Comparison of ENCODE assay signal across 13 cellular contexts in the genomic region with DNA sequence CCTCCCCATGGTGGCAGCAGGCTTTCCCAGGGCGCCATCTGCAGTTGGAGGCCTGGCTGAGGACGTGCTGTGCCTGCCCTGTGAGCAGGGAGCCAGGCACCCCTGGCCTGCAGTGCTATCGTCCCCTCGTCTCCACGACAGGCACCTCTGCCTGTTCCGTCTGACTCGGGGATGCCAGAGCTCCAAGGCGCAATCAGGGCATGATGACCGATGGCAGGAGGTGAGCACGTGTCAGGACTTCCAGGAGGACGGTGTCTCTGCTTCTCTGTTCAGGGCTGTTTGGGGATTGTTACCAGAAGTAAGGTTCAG.
DNase-seq lines count a peak whose midpoint lies in the region; ATAC-seq and TF ChIP-seq lines count a peak whose summit lies in the region.
"Had no signal": no experiment of that assay in that cellular context is flagged by ENCODE, and none has a peak within 500 bp of the region (broad histone marks: within the 10 kb centered on the region; RNA-seq: fewer than 3 reads in every experiment).

No MANE protein-coding gene starts in this region.

- H3K9me3 ChIP-seq in SK-N-SH = 0 out of 2 replicates have a peak, but pooled peaks cover 4% of the 10 kb centered on the region

- H2AFZ ChIP-seq in SK-N-SH (ENCODE audit: low read depth) = no peak overlapping the region

- no peaks in the 10 kb centered on the region for H3F3A ChIP-seq in SK-N-SH (replicated peaks; ENCODE audit: insufficient read depth)

- POLR2A ChIA-PET in SK-N-SH (lab: Yijun Ruan, JAX) = no interaction called here

- H4K20me1 ChIP-seq in SK-N-SH (ENCODE audit: insufficient read depth) = no peaks in the 10 kb centered on the region

- peak overlapping the region; percentile 61 to 95; a peak in 3 of 4 replicates for H3K27ac ChIP-seq in SK-N-SH (ENCODE audit: low read depth in 2 of 2, low read length in 1 of 2)
- H3K27ac ChIP-seq: heart left ventricle, HL-60 had no signal

- 78% methylated on average over 6 of the region's 11 CpGs for WGBS in SK-N-SH (ENCODE audit: low lambda C conversion rate)

- no peaks in the 10 kb centered on the region for H3K27me3 ChIP-seq in SK-N-SH (ENCODE audit: insufficient read depth)
- H3K27me3 ChIP-seq: heart left ventricle had no signal

- TF ChIP-seq POLR2A in GM18505 (IDR thresholded peaks at IDR 0.05; ENCODE audit: borderline replicate concordance, extremely low read depth, insufficient read depth, insufficient read length) = no peak

- no peak for TF ChIP-seq EP300 in SK-N-SH (IDR thresholded peaks at IDR 0.05; ENCODE audit: borderline replicate concordance in 1 of 2, low read depth in 1 of 2, low read length in 1 of 2)

- H3K9me2 ChIP-seq in SK-N-SH = no peaks in the 10 kb centered on the region

- DNase-seq in AG09309 (ENCODE audit: low read depth) = no peak
- DNase-seq in GM10266 (ENCODE audit: extremely low spot score) = no peak
- DNase-seq in SK-N-SH = peak; percentile 71
- DNase-seq: activated effector memory CD4-positive, alpha-beta T cell treated with Interleukin-2 at 50 U/mL for 16 hours; DMS153; NCI-H2029 had no signal

- no peaks in the 10 kb centered on the region for H3K36me3 ChIP-seq in SK-N-SH (replicated peaks in 1 of 2; ENCODE audit: control insufficient read depth in 1 of 2, insufficient read depth in 2 of 2, low read length in 1 of 2)
- H3K36me3 ChIP-seq: heart left ventricle had no signal

- no peak overlapping the region for H3K4me2 ChIP-seq in SK-N-SH

- CTCF ChIA-PET in SK-N-SH (lab: Yijun Ruan, JAX) = interaction anchor here (0.8 to 2.8 kb wide), 11 partner anchors 12 to 213 kb away, joined by 3 to 10 read pairs (median 4); no protein-coding TSS in a partner anchor

- H3K9ac ChIP-seq in SK-N-SH = no peak overlapping the region

- peaks cover 22 to 53% of the 10 kb centered on the region in 2 experiments for H3K4me1 ChIP-seq in SK-N-SH (ENCODE audit: control insufficient read depth in 1 of 2, insufficient read depth in 2 of 2, low read depth in 1 of 2, low read length in 1 of 2)
- H3K4me1 ChIP-seq: heart left ventricle had no signal

- H3K4me3 ChIP-seq in AG09309 (ENCODE audit: control insufficient read depth, low read depth, low read length) = no peak overlapping the region
- H3K4me3 ChIP-seq in SK-N-SH (ENCODE audit: low read depth in 2 of 2, low read length in 1 of 2) = no peak overlapping the region
- H3K4me3 ChIP-seq: heart left ventricle had no signal

- H3K79me2 ChIP-seq in SK-N-SH (ENCODE audit: insufficient read depth) = no peaks in the 10 kb centered on the region; the same call in 1 of the 2 replicates

- TF ChIP-seq CTCF in AG09309 (IDR thresholded peaks at IDR 0.05; ENCODE audit: control insufficient read depth, insufficient read depth, low read depth, low read length, missing control alignments) (peak; percentile 10), GM10266 (IDR thresholded peaks at IDR 0.05; ENCODE audit: control insufficient read depth, insufficient read depth, low read depth, missing control alignments) (peak; percentile 17), SK-N-SH (IDR thresholded peaks at IDR 0.05) (peak; percentile 38; the same call in 1 of the 2 replicates)

- TF ChIP-seq RAD21 in SK-N-SH (IDR thresholded peaks at IDR 0.05; ENCODE audit: low read length) = peak; percentile 71

- ATAC-seq in esophagus mucosa (peak; percentile 26), HG03159 (IDR thresholded peaks at IDR 0.05; ENCODE audit: unreplicated experiment) (no peak), GM18505 (IDR thresholded peaks at IDR 0.05; ENCODE audit: unreplicated experiment) (no peak), HG03520 (IDR thresholded peaks at IDR 0.05; ENCODE audit: unreplicated experiment) (no peak), GM21576 (IDR thresholded peaks at IDR 0.05; ENCODE audit: unreplicated experiment) (no peak)

TF ChIP-seq in SK-N-SH, 30 proteins besides CTCF, POLR2A, EP300 and RAD21:
- TF ChIP-seq, protein P1, sequence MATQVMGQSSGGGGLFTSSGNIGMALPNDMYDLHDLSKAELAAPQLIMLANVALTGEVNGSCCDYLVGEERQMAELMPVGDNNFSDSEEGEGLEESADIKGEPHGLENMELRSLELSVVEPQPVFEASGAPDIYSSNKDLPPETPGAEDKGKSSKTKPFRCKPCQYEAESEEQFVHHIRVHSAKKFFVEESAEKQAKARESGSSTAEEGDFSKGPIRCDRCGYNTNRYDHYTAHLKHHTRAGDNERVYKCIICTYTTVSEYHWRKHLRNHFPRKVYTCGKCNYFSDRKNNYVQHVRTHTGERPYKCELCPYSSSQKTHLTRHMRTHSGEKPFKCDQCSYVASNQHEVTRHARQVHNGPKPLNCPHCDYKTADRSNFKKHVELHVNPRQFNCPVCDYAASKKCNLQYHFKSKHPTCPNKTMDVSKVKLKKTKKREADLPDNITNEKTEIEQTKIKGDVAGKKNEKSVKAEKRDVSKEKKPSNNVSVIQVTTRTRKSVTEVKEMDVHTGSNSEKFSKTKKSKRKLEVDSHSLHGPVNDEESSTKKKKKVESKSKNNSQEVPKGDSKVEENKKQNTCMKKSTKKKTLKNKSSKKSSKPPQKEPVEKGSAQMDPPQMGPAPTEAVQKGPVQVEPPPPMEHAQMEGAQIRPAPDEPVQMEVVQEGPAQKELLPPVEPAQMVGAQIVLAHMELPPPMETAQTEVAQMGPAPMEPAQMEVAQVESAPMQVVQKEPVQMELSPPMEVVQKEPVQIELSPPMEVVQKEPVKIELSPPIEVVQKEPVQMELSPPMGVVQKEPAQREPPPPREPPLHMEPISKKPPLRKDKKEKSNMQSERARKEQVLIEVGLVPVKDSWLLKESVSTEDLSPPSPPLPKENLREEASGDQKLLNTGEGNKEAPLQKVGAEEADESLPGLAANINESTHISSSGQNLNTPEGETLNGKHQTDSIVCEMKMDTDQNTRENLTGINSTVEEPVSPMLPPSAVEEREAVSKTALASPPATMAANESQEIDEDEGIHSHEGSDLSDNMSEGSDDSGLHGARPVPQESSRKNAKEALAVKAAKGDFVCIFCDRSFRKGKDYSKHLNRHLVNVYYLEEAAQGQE (IDR thresholded peaks at IDR 0.05; ENCODE audit: low read depth, low read length) = 0 out of 2 replicates have a peak, but pooled peaks have one; percentile 5
- no peak for TF ChIP-seq USF2 (IDR thresholded peaks at IDR 0.05; ENCODE audit: borderline replicate concordance, low read depth, low read length)
- peak; percentile 67 for TF ChIP-seq SMC3 (IDR thresholded peaks at IDR 0.05; ENCODE audit: low read depth, low read length)
- TF ChIP-seq FOXM1 (IDR thresholded peaks at IDR 0.05; ENCODE audit: low read depth) = no peak
